ENCODE assay signal across 8 cellular contexts in the genomic region with DNA sequence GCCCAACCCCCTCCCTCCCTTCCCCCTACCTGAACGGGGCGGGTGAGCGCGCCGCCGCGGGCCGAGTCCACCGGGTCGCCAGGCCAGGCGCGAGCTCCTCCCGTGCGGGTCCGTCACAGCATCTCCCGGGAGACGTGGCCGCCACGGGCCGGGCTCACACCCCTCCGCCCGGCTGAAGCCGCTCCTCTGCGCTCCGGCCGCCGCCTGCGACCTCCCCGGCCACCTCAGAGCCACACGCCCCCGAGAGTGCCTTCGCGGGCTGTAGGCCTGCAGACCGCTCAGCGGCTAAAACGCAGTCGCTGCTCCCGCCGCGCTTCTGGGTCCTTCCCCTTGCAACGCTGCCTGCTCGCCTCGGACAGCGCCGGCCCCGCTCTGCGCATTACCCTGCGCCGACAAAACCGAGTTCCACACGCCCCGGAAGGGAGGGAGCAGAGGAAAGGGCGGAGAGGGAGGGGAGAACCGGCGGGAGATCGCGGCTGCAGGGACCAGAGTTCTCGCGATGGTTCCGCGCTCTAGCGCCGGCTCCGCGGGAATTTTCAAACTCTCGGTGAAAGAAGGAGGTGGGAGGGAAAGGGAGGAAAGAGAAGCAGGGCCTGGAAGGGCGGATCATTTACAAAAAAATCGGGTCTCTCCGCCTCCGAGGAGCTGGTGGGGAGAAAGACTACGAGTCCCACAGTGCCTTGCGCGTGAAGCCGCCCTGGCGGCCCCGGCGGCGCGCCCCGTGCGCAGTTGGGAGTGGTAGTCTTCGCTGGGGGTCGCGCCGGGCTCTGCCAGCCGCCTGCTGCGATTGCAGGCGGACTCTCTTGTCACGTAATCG. TPM values are rescaled to one million over a fixed set of nuclear protein-coding genes. Genes with fewer than 3 reads are reported as not detected.
DNase-seq lines count a peak whose midpoint lies in the region; ATAC-seq and TF ChIP-seq lines count a peak whose summit lies in the region.

A gene with protein sequence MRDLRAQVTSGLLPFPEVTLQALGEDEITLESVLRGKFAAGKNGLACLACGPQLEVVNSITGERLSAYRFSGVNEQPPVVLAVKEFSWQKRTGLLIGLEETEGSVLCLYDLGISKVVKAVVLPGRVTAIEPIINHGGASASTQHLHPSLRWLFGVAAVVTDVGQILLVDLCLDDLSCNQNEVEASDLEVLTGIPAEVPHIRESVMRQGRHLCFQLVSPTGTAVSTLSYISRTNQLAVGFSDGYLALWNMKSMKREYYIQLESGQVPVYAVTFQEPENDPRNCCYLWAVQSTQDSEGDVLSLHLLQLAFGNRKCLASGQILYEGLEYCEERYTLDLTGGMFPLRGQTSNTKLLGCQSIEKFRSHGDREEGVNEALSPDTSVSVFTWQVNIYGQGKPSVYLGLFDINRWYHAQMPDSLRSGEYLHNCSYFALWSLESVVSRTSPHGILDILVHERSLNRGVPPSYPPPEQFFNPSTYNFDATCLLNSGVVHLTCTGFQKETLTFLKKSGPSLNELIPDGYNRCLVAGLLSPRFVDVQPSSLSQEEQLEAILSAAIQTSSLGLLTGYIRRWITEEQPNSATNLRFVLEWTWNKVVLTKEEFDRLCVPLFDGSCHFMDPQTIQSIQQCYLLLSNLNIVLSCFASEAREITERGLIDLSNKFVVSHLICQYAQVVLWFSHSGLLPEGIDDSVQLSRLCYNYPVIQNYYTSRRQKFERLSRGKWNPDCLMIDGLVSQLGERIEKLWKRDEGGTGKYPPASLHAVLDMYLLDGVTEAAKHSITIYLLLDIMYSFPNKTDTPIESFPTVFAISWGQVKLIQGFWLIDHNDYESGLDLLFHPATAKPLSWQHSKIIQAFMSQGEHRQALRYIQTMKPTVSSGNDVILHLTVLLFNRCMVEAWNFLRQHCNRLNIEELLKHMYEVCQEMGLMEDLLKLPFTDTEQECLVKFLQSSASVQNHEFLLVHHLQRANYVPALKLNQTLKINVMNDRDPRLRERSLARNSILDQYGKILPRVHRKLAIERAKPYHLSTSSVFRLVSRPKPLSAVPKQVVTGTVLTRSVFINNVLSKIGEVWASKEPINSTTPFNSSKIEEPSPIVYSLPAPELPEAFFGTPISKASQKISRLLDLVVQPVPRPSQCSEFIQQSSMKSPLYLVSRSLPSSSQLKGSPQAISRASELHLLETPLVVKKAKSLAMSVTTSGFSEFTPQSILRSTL (N-terminal part only) (minus strand): TSS at position 400 of the 817 bp plus-strand sequence. CDS start 13,578 bp downstream, outside the sequence.

- peak within 1 kb of the TSS; percentile 94 for H3K4me3 ChIP-seq in GM06990 (replicated peaks; ENCODE audit: low read depth, low read length)

- H3K27ac ChIP-seq in temporal lobe (ENCODE audit: low read depth, low read length), result peak within 1 kb of the TSS; percentile 74

- H3K27me3 ChIP-seq in GM06990 (replicated peaks; ENCODE audit: control insufficient read depth, insufficient read depth, low read length), result no peaks in the 10 kb centered on the region

- H3K9me3 Mint-ChIP-seq in activated naive CD4-positive, alpha-beta T cell treated with anti-CD3 and anti-CD28 coated beads, Interleukin-2, amount 50 U/mL, for 24 hours, result no peaks in the 10 kb centered on the region

- H3K27ac Mint-ChIP-seq in activated naive CD4-positive, alpha-beta T cell treated with anti-CD3 and anti-CD28 coated beads, Interleukin-2, amount 50 U/mL, for 24 hours, result peak within 1 kb of the TSS; percentile 96

- H3K4me3 Mint-ChIP-seq in activated naive CD4-positive, alpha-beta T cell treated with anti-CD3 and anti-CD28 coated beads, Interleukin-2, amount 50 U/mL, for 24 hours, result peak within 1 kb of the TSS; percentile 98

- no peak for TF ChIP-seq CTCF in GM06990 (IDR thresholded peaks at IDR 0.05; ENCODE audit: insufficient read depth, low read length, poor library complexity, severe bottlenecking)

- no peaks in the 10 kb centered on the region; the same call in 1 of the 2 replicates for H3K36me3 ChIP-seq in GM06990 (ENCODE audit: control insufficient read depth, insufficient read depth, low read length)

- peaks cover 41% of the 10 kb centered on the region for H3K4me1 Mint-ChIP-seq in activated naive CD4-positive, alpha-beta T cell treated with anti-CD3 and anti-CD28 coated beads, Interleukin-2, amount 50 U/mL, for 24 hours

- H3K27me3 Mint-ChIP-seq in activated naive CD4-positive, alpha-beta T cell treated with anti-CD3 and anti-CD28 coated beads, Interleukin-2, amount 50 U/mL, for 24 hours, result no peaks in the 10 kb centered on the region

- DNase-seq in GM06990 (ENCODE audit: extremely low read depth, insufficient read length), result peak; percentile 97
- DNase-seq in NCI-H1092 (lab: John Stamatoyannopoulos, UW), result peak; percentile 99
- DNase-seq in globus pallidus (ENCODE audit: low spot score), result peak; percentile 97
- peak; percentile 97 for DNase-seq in occipital lobe (lab: John Stamatoyannopoulos, UW)

- peaks cover 12% of the 10 kb centered on the region for H3K36me3 Mint-ChIP-seq in activated naive CD4-positive, alpha-beta T cell treated with anti-CD3 and anti-CD28 coated beads, Interleukin-2, amount 50 U/mL, for 24 hours

- ATAC-seq in HG02588 (IDR thresholded peaks at IDR 0.05; ENCODE audit: unreplicated experiment) (peak; percentile 91), SK-N-SH treated with all-trans-retinoic acid at 6 μM for 48 hours (peak; percentile 97)

TF ChIP-seq in SK-N-SH treated with all-trans-retinoic acid at 6 μM for 48 hours, 23 proteins besides CTCF, POLR2A, EP300 and RAD21:
- TF ChIP-seq RARB (CRISPR knock-in tag; IDR thresholded peaks at IDR 0.05), result no peak
- no peak for TF ChIP-seq ZC3H10 (CRISPR knock-in tag; IDR thresholded peaks at IDR 0.05)

RNA-seq across cellular contexts. Expression of the gene that starts here (rescaled TPM):
- total RNA-seq in occipital lobe, result 48.2 TPM
- total RNA-seq in temporal lobe, result 32.7 TPM

Comparison
In these comparisons a context has a peak if more than half of its experiments do, and no peak if none do; other contexts are left out.
1. Peak in every context shown above with its lines: DNase-seq, ATAC-seq, H3K4me3 ChIP-seq and H3K27ac ChIP-seq.